Comparison of ENCODE assay signal across 8 cellular contexts in genomic region chr5:134003957-134004625, GRCh38. TPM values are rescaled to one million over a fixed set of nuclear protein-coding genes. Genes with fewer than 3 reads are reported as not detected.
DNase-seq lines count a peak whose midpoint lies in the region; ATAC-seq and TF ChIP-seq lines count a peak whose summit lies in the region.

No MANE protein-coding gene starts in this region.

- H3K27ac ChIP-seq in Peyer's patch, result peak overlapping the region; percentile 97 to 100 (median 98)
- peak overlapping the region; percentile 97 to 98 for H3K27ac ChIP-seq in prostate gland

- H3K36me3 ChIP-seq in Peyer's patch, result peaks cover 0 to 7% (median 0%) of the 10 kb centered on the region in 3 donors
- H3K36me3 ChIP-seq in prostate gland, result no peaks in the 10 kb centered on the region

- H3K4me3 ChIP-seq in Peyer's patch (peak overlapping the region; percentile 92 to 99 (median 96)), prostate gland (peak overlapping the region; percentile 88 to 91)

- H3K9me3 ChIP-seq in Peyer's patch, result no peaks in the 10 kb centered on the region
- no peaks in the 10 kb centered on the region for H3K9me3 ChIP-seq in prostate gland

- TF ChIP-seq CTCF in Peyer's patch (IDR thresholded peaks at IDR 0.05) (no peak), prostate gland (IDR thresholded peaks at IDR 0.05) (no peak)

- ATAC-seq in HG02870 (IDR thresholded peaks at IDR 0.05; ENCODE audit: unreplicated experiment), result peak; percentile 27
- peak; percentile 36 for ATAC-seq in left ventricle myocardium superior

- H3K27me3 ChIP-seq in Peyer's patch (no peaks in the 10 kb centered on the region), prostate gland (replicated peaks; ENCODE audit: insufficient read depth) (no peaks in the 10 kb centered on the region)

- no peak for TF ChIP-seq POLR2A in Peyer's patch (IDR thresholded peaks at IDR 0.05)
- peak; percentile 16 for TF ChIP-seq POLR2A in prostate gland (IDR thresholded peaks at IDR 0.05)

- intact Hi-C loops in left ventricle myocardium superior (cut with micrococcal nuclease), result no loop called here
- intact Hi-C loops in prostate gland (cut with DNase I), result no loop called here

- WGBS in prostate gland, result under 1% methylated on average over 82 of the region's 83 CpGs

- H3K4me1 ChIP-seq in Peyer's patch (peaks cover 4 to 57% (median 19%) of the 10 kb centered on the region in 4 donors), prostate gland (replicated peaks) (peaks cover 17% of the 10 kb centered on the region)

- peak; percentile 10 for DNase-seq in NCI-H510A treated with DMSO at 0.1 percent for 48 hours (lab: John Stamatoyannopoulos, UW)
- DNase-seq in NCI-H510A (lab: John Stamatoyannopoulos, UW), result no peak
- peak; percentile 55 to 79 (median 73) for DNase-seq in Peyer's patch
- DNase-seq in activated naive CD8-positive, alpha-beta T cell treated with anti-CD3 and anti-CD28 coated beads, Interleukin-2, amount 50 U/mL, for 16 hours (ENCODE audit: low read depth, low spot score), result peak; percentile 10
- peak; percentile 79 for DNase-seq in left ventricle myocardium superior
- DNase-seq in prostate gland (ENCODE audit: low spot score), result peak; percentile 33
- DNase-seq in HuH-7 (ENCODE audit: low spot score), result no peak

RNA-seq across cellular contexts. Expression of gene VDAC1, which starts 0.7 kb away (rescaled TPM):
- total RNA-seq in Peyer's patch, result 100 to 1,000 TPM; 120 to 289 (median 181) TPM
- total RNA-seq in left ventricle myocardium superior, result 515 TPM
- total RNA-seq in prostate gland, result 100 to 1,000 TPM; 142 to 143 TPM

RNA-seq across cellular contexts. Expression of gene C5orf15, which starts 35.7 kb away (rescaled TPM):
- total RNA-seq in Peyer's patch (10 to 100 TPM; 12.4 to 92.6 (median 36.2) TPM), left ventricle myocardium superior (32.9 TPM), prostate gland (10 to 100 TPM; 68.4 to 71.8 TPM)

Comparison
In these comparisons a context has a peak if more than half of its experiments do, and no peak if none do; other contexts are left out.
1. DNase-seq: peak in NCI-H510A treated with DMSO at 0.1 percent for 48 hours (single experiment), Peyer's patch (3 of 3), activated naive CD8-positive, alpha-beta T cell treated with anti-CD3 and anti-CD28 coated beads, Interleukin-2, amount 50 U/mL, for 16 hours (single experiment), left ventricle myocardium superior (single experiment) and prostate gland (single experiment); none in NCI-H510A (single experiment) and HuH-7 (single experiment).